Comparison of ENCODE assay signal across 16 cellular contexts in genomic region chr9:36164989-36165388, GRCh38. TPM values are rescaled to one million over a fixed set of nuclear protein-coding genes. Genes with fewer than 3 reads are reported as not detected.
DNase-seq lines count a peak whose midpoint lies in the region; ATAC-seq and TF ChIP-seq lines count a peak whose summit lies in the region.
"Had no signal": no experiment of that assay in that cellular context is flagged by ENCODE, and none has a peak within 500 bp of the region (broad histone marks: within the 10 kb centered on the region; RNA-seq: fewer than 3 reads in every experiment).

No MANE protein-coding gene starts in this region.

- no peaks in the 10 kb centered on the region for H3K79me2 ChIP-seq in neural progenitor cell (ENCODE audit: low read depth)

- no peak overlapping the region for H3K27ac Mint-ChIP-seq in activated naive CD8-positive, alpha-beta T cell
- H3K27ac Mint-ChIP-seq in activated naive CD8-positive, alpha-beta T cell treated with anti-CD3 and anti-CD28 coated beads for 36 hours, result no peak overlapping the region
- H3K27ac Mint-ChIP-seq in chondrocyte (ENCODE audit: unreplicated experiment) (peak overlapping the region; percentile 99), neural progenitor cell (peak overlapping the region; percentile 17)

- no peaks in the 10 kb centered on the region for H3K27me3 Mint-ChIP-seq in activated naive CD8-positive, alpha-beta T cell
- H3K27me3 Mint-ChIP-seq in activated naive CD8-positive, alpha-beta T cell treated with anti-CD3 and anti-CD28 coated beads for 36 hours, result peaks cover 4% of the 10 kb centered on the region
- H3K27me3 Mint-ChIP-seq in chondrocyte (ENCODE audit: low read depth) (no peaks in the 10 kb centered on the region), neural progenitor cell (ENCODE audit: insufficient read depth, low read depth) (peaks cover 17% of the 10 kb centered on the region)

- H3K9me3 ChIP-seq in neural progenitor cell (ENCODE audit: low read depth) (no peaks in the 10 kb centered on the region), uterus (no peaks in the 10 kb centered on the region), psoas muscle (no peaks in the 10 kb centered on the region)
- H3K9me3 ChIP-seq: BLaER1 treated with 17β-estradiol and CSF1 and Interleukin-3, amounts not matched to agents 10 nM and 100 nM; upper lobe of left lung had no signal

- 44 to 53% (median 52%) methylated on average over 3 of the region's 3 CpGs for WGBS in psoas muscle, 3 donors

- TF ChIP-seq POLR2A in uterus (IDR thresholded peaks at IDR 0.05), result no peak

- H3K36me3 Mint-ChIP-seq in activated naive CD8-positive, alpha-beta T cell, result no peaks in the 10 kb centered on the region
- H3K36me3 Mint-ChIP-seq in activated naive CD8-positive, alpha-beta T cell treated with anti-CD3 and anti-CD28 coated beads for 36 hours, result no peaks in the 10 kb centered on the region
- H3K36me3 Mint-ChIP-seq in chondrocyte (ENCODE audit: low read depth), result peaks cover 11% of the 10 kb centered on the region
- H3K36me3 Mint-ChIP-seq in neural progenitor cell, result peaks cover 3% of the 10 kb centered on the region

- H3K4me3 Mint-ChIP-seq in activated naive CD8-positive, alpha-beta T cell, result peak overlapping the region; percentile 35
- no peak overlapping the region for H3K4me3 Mint-ChIP-seq in activated naive CD8-positive, alpha-beta T cell treated with anti-CD3 and anti-CD28 coated beads for 36 hours
- H3K4me3 Mint-ChIP-seq in chondrocyte (ENCODE audit: unreplicated experiment) (peak overlapping the region; percentile 36), neural progenitor cell (no peak overlapping the region)

- no peak overlapping the region for H2AFZ ChIP-seq in neural progenitor cell (replicated peaks)

- H3K4me1 ChIP-seq in neural progenitor cell, result peaks cover 20% of the 10 kb centered on the region
- H3K4me1 ChIP-seq in uterus, result peaks cover 0 to 15% of the 10 kb centered on the region in 2 donors
- H3K4me1 ChIP-seq in psoas muscle, result peaks cover 5% of the 10 kb centered on the region
- H3K4me1 ChIP-seq: foreskin keratinocyte had no signal

- ATAC-seq in psoas muscle (no peak), HG03521 (IDR thresholded peaks at IDR 0.05; ENCODE audit: unreplicated experiment) (no peak)
- ATAC-seq: activated CD4-positive, CD25-positive, alpha-beta regulatory T cell treated with anti-CD3 and anti-CD28 coated beads, Interleukin-2, amount 50 U/mL, for 24 hours; left lobe of liver had no signal

- peaks cover 6% of the 10 kb centered on the region for H3K4me1 Mint-ChIP-seq in activated naive CD8-positive, alpha-beta T cell (ENCODE audit: low read depth)
- H3K4me1 Mint-ChIP-seq in activated naive CD8-positive, alpha-beta T cell treated with anti-CD3 and anti-CD28 coated beads for 36 hours, result peaks cover 3% of the 10 kb centered on the region
- H3K4me1 Mint-ChIP-seq in chondrocyte (ENCODE audit: low read depth), result peaks cover 71% of the 10 kb centered on the region
- H3K4me1 Mint-ChIP-seq in neural progenitor cell, result peaks cover 35% of the 10 kb centered on the region

- no peaks in the 10 kb centered on the region for H3K36me3 ChIP-seq in neural progenitor cell
- H3K36me3 ChIP-seq in uterus, result no peaks in the 10 kb centered on the region
- H3K36me3 ChIP-seq in psoas muscle (ENCODE audit: insufficient read depth in 1 of 2, low read depth in 1 of 2), result no peaks in the 10 kb centered on the region
- H3K36me3 ChIP-seq: upper lobe of left lung had no signal

- DNase-seq in activated naive CD8-positive, alpha-beta T cell treated with anti-CD3 and anti-CD28 coated beads for 36 hours, result no peak
- DNase-seq in chondrocyte (ENCODE audit: low spot score) (peak; percentile 55), neural progenitor cell (ENCODE audit: low spot score) (no peak), uterus (no peak), psoas muscle (no peak)
- no peak for DNase-seq in activated effector memory CD4-positive, alpha-beta T cell treated with anti-CD3 and anti-CD28 coated beads, Interleukin-2, amount 50 U/mL, for 16 hours
- DNase-seq: activated naive CD4-positive, alpha-beta T cell treated with anti-CD3 and anti-CD28 coated beads, Interleukin-2, amount 50 U/mL, for 16 hours; foreskin keratinocyte; NCI-H1048; NCI-H510A treated with DMSO at 0.1 percent for 48 hours; upper lobe of left lung had no signal

- intact Hi-C loops in uterus (cut with DNase I; ENCODE audit: low total_unique reads), result loop anchor here (10.0 kb wide), 1 partner anchor 60 kb away; no protein-coding TSS in a partner anchor
- intact Hi-C loops in psoas muscle (cut with DNase I), result loop anchor here (2.0 to 5.0 kb wide), 3 partner anchors 63 to 262 kb away; partner anchors contain the start of gene OR2S2 (in 1 of the 2)

- H3F3A ChIP-seq in neural progenitor cell (ENCODE audit: low read depth), result peaks cover 30% of the 10 kb centered on the region

- no peaks in the 10 kb centered on the region for H4K20me1 ChIP-seq in neural progenitor cell (ENCODE audit: low read depth)
- H4K20me1 ChIP-seq: BLaER1 treated with 17β-estradiol and CSF1 and Interleukin-3, amounts not matched to agents 10 nM and 100 nM had no signal

- no peak overlapping the region for H3K4me3 ChIP-seq in neural progenitor cell
- H3K4me3 ChIP-seq in uterus, result no peak overlapping the region
- H3K4me3 ChIP-seq in psoas muscle, result no peak overlapping the region
- H3K4me3 ChIP-seq: BLaER1 treated with 17β-estradiol and CSF1 and Interleukin-3, amounts not matched to agents 10 nM and 100 nM; upper lobe of left lung had no signal

- H3K27me3 ChIP-seq in neural progenitor cell, result no peaks in the 10 kb centered on the region
- H3K27me3 ChIP-seq in uterus, result no peaks in the 10 kb centered on the region
- peaks cover 0 to 23% (median 0%) of the 10 kb centered on the region in 3 donors for H3K27me3 ChIP-seq in psoas muscle (ENCODE audit: insufficient read depth in 3 of 3, low read length in 2 of 3)
- H3K27me3 ChIP-seq: BLaER1 treated with 17β-estradiol and CSF1 and Interleukin-3, amounts not matched to agents 10 nM and 100 nM; upper lobe of left lung had no signal

- no peak overlapping the region for H3K4me2 ChIP-seq in neural progenitor cell

- no peaks in the 10 kb centered on the region for H3K9me3 Mint-ChIP-seq in activated naive CD8-positive, alpha-beta T cell (ENCODE audit: low read depth)
- no peaks in the 10 kb centered on the region for H3K9me3 Mint-ChIP-seq in activated naive CD8-positive, alpha-beta T cell treated with anti-CD3 and anti-CD28 coated beads for 36 hours
- no peaks in the 10 kb centered on the region for H3K9me3 Mint-ChIP-seq in chondrocyte (ENCODE audit: low read depth)
- no peaks in the 10 kb centered on the region for H3K9me3 Mint-ChIP-seq in neural progenitor cell

- H3K27ac ChIP-seq in neural progenitor cell (no peak overlapping the region), uterus (peak overlapping the region; percentile 86 to 96), psoas muscle (no peak overlapping the region)
- H3K27ac ChIP-seq: BLaER1 treated with 17β-estradiol and CSF1 and Interleukin-3, amounts not matched to agents 10 nM and 100 nM; foreskin keratinocyte had no signal

- TF ChIP-seq CTCF in chondrocyte (IDR thresholded peaks at IDR 0.05) (no peak), neural progenitor cell (IDR thresholded peaks at IDR 0.05) (no peak), uterus (IDR thresholded peaks at IDR 0.05) (no peak), psoas muscle (IDR thresholded peaks at IDR 0.05) (no peak)

- no peak overlapping the region for H3K9ac ChIP-seq in neural progenitor cell
- H3K9ac ChIP-seq: BLaER1 treated with 17β-estradiol and CSF1 and Interleukin-3, amounts not matched to agents 10 nM and 100 nM had no signal

RNA-seq across cellular contexts. Expression of gene CCIN, which starts 4.2 kb away (rescaled TPM):
- total RNA-seq in activated naive CD8-positive, alpha-beta T cell treated with anti-CD3 and anti-CD28 coated beads for 36 hours, result not detected
- total RNA-seq in chondrocyte (2.4 to 2.7 TPM (median 2.4 TPM) in 3 replicates), neural progenitor cell (ENCODE audit: low replicate concordance) (not detected in 2 replicates), uterus (1 to 10 TPM in 2 of 4 donors, under 1 TPM in 2; 0.26 to 1.6 (median 0.99) TPM), psoas muscle (not detected)
- polyA plus RNA-seq in psoas muscle, result under 1 TPM in 2 of 3 donors, not detected in 1; 0.03 to 0.04 TPM
- total RNA-seq: foreskin keratinocyte, left lobe of liver had no signal

RNA-seq across cellular contexts. Expression of gene CLTA, which starts 25.7 kb away (rescaled TPM):
- total RNA-seq in activated naive CD8-positive, alpha-beta T cell treated with anti-CD3 and anti-CD28 coated beads for 36 hours, result 100 to 1,000 TPM; 165 to 166 TPM
- total RNA-seq in chondrocyte, result 200 to 243 TPM (median 240 TPM) in 3 replicates
- 199 and 203 TPM in 2 replicates for total RNA-seq in neural progenitor cell (ENCODE audit: low replicate concordance)
- total RNA-seq in uterus, result 100 to 1,000 TPM; 111 to 191 (median 141) TPM
- total RNA-seq in psoas muscle, result 10 to 100 TPM; 52.1 to 58.3 (median 54.6) TPM
- polyA plus RNA-seq in psoas muscle, result 100 to 1,000 TPM in 1 of 3 donors, 10 to 100 TPM in 2; 59.2 to 125 (median 75.9) TPM

RNA-seq across cellular contexts. Expression of gene GLIPR2, which starts 28.5 kb away (rescaled TPM):
- total RNA-seq in activated naive CD8-positive, alpha-beta T cell treated with anti-CD3 and anti-CD28 coated beads for 36 hours, result 1 to 10 TPM; 5.3 to 6.6 TPM
- total RNA-seq in chondrocyte, result 101 to 110 TPM (median 102 TPM) in 3 replicates
- 12.4 and 17.4 TPM in 2 replicates for total RNA-seq in neural progenitor cell (ENCODE audit: low replicate concordance)
- total RNA-seq in uterus, result 100 to 1,000 TPM in 1 of 4 donors, 10 to 100 TPM in 3; 25.6 to 109 (median 60.8) TPM
- 1 to 10 TPM; 3.6 to 6.5 (median 4.9) TPM for total RNA-seq in psoas muscle
- polyA plus RNA-seq in psoas muscle, result 1 to 10 TPM; 2.5 to 3.4 (median 3.2) TPM

Comparison
In these comparisons a context has a peak if more than half of its experiments do, and no peak if none do; other contexts are left out.
1. H3K4me3 Mint-ChIP-seq: peak in activated naive CD8-positive, alpha-beta T cell (single experiment) and chondrocyte (single experiment); none in activated naive CD8-positive, alpha-beta T cell treated with anti-CD3 and anti-CD28 coated beads for 36 hours (single experiment) and neural progenitor cell (single experiment).
2. H3K27ac Mint-ChIP-seq: peak in chondrocyte (single experiment) and neural progenitor cell (single experiment); none in activated naive CD8-positive, alpha-beta T cell (single experiment) and activated naive CD8-positive, alpha-beta T cell treated with anti-CD3 and anti-CD28 coated beads for 36 hours (single experiment).
3. H3K27ac ChIP-seq: peak in uterus (2 of 2); none in neural progenitor cell (single experiment) and psoas muscle (single experiment).